ENCODE assay signal across 12 cellular contexts in genomic region chr19:5996598-5997320, GRCh38. TPM values are rescaled to one million over a fixed set of nuclear protein-coding genes. Genes with fewer than 3 reads are reported as not detected.
DNase-seq lines count a peak whose midpoint lies in the region; ATAC-seq and TF ChIP-seq lines count a peak whose summit lies in the region.
"Had no signal": no experiment of that assay in that cellular context is flagged by ENCODE, and none has a peak within 500 bp of the region (broad histone marks: within the 10 kb centered on the region; RNA-seq: fewer than 3 reads in every experiment).

No MANE protein-coding gene starts in this region.

- H3K4me3 ChIP-seq in BLaER1, result no peak overlapping the region
- H3K4me3 ChIP-seq in neuronal stem cell (ENCODE audit: low read length in 2 of 2), result no peak overlapping the region
- H3K4me3 ChIP-seq in testis, result no peak overlapping the region

- no peak overlapping the region for H3K18ac ChIP-seq in neuronal stem cell (ENCODE audit: low read length)

- no peak overlapping the region for H4K8ac ChIP-seq in neuronal stem cell (ENCODE audit: low read depth, low read length)

- no peak overlapping the region for H2AFZ ChIP-seq in neuronal stem cell (ENCODE audit: low read length)

- peaks cover 33% of the 10 kb centered on the region for H3K9me3 ChIP-seq in BLaER1
- peaks cover 0 to 11% of the 10 kb centered on the region in 2 donors for H3K9me3 ChIP-seq in neuronal stem cell (replicated peaks in 1 of 2; ENCODE audit: control insufficient read depth in 2 of 2, insufficient read depth in 1 of 2, low read depth in 1 of 2, low read length in 2 of 2)
- H3K9me3 ChIP-seq in testis, result no peaks in the 10 kb centered on the region

- DNase-seq in RWPE1 (ENCODE audit: low spot score), result no peak
- no peak for DNase-seq in neuronal stem cell (ENCODE audit: low spot score)
- peak; percentile 78 for DNase-seq in testis
- no peak for DNase-seq in DMS53 (lab: John Stamatoyannopoulos, UW)
- DNase-seq: BE2C; CD4-positive, alpha-beta memory T cell; DMS153; DMS79 treated with DMSO at 0.1 percent for 48 hours; GF-D8; GOT3 had no signal

- WGBS in neuronal stem cell (ENCODE audit: extremely low coverage in 2 of 2, insufficient read length in 2 of 2, insufficient replicate concordance in 1 of 2), 2 donors, result no CpG with 5 or more reads among the region's 38 CpGs
- WGBS in testis, 2 donors, result 68 to 72% methylated on average over 18 to 38 of the region's 38 CpGs

- H4K20me1 ChIP-seq in BLaER1, result no peaks in the 10 kb centered on the region

- no peak for TF ChIP-seq POLR2A in testis (IDR thresholded peaks at IDR 0.05)

- CTCF ChIA-PET in RWPE1 (lab: Yijun Ruan, JAX), result no interaction called here

- intact Hi-C loops in testis (cut with DNase I; ENCODE audit: low total_unique reads), result no loop called here

- H3K79me1 ChIP-seq in neuronal stem cell (ENCODE audit: low read depth, low read length), result no peaks in the 10 kb centered on the region

- no peak overlapping the region for H2BK15ac ChIP-seq in neuronal stem cell (ENCODE audit: low read length)

- TF ChIP-seq CTCF in RWPE1 (conservative IDR thresholded peaks at IDR 0.05; ENCODE audit: low read depth), result no peak
- no peak for TF ChIP-seq CTCF in testis (IDR thresholded peaks at IDR 0.05)

- H2AK5ac ChIP-seq in neuronal stem cell (ENCODE audit: low read depth, low read length), result no peak overlapping the region

- POLR2A ChIA-PET in RWPE1 (lab: Yijun Ruan, JAX; ENCODE audit: low non-redundant PET), result interaction anchor here (0.6 kb wide), 1 partner anchor 106 kb away, joined by 3 read pairs; no protein-coding TSS in a partner anchor

- no peak overlapping the region for H4K91ac ChIP-seq in neuronal stem cell (ENCODE audit: low read depth, low read length, poor library complexity)

- H3K9ac ChIP-seq in BLaER1 (no peak overlapping the region), neuronal stem cell (ENCODE audit: low read depth, low read length, poor library complexity) (no peak overlapping the region)

- no peak overlapping the region for H3K4ac ChIP-seq in neuronal stem cell (ENCODE audit: low read length)

- no peak for ATAC-seq in GM18909 (IDR thresholded peaks at IDR 0.05; ENCODE audit: poor library complexity, unreplicated experiment)

- H3K4me2 ChIP-seq in BLaER1 (peak overlapping the region; percentile 6; the same call in 1 of the 2 replicates), neuronal stem cell (ENCODE audit: insufficient read depth, low read length, poor library complexity, severe bottlenecking) (no peak overlapping the region)

- H3K27me3 ChIP-seq in BLaER1 (no peaks in the 10 kb centered on the region), neuronal stem cell (ENCODE audit: control insufficient read depth in 3 of 3, insufficient read depth in 3 of 3, low read depth in 1 of 3, low read length in 3 of 3) (no peaks in the 10 kb centered on the region), testis (no peaks in the 10 kb centered on the region)
- H3K27me3 ChIP-seq: BE2C had no signal

- H2BK120ac ChIP-seq in neuronal stem cell (ENCODE audit: low read depth, low read length), result no peak overlapping the region

- H2BK5ac ChIP-seq in neuronal stem cell (ENCODE audit: low read length), result peak overlapping the region; percentile 53

- H3K27ac ChIP-seq in BLaER1 (peak overlapping the region; percentile 8; the same call in 1 of the 2 replicates), RWPE1 (peak overlapping the region; percentile 3; the same call in 1 of the 2 replicates), neuronal stem cell (replicated peaks; ENCODE audit: low read length) (no peak overlapping the region), testis (peak overlapping the region in 1 of 2 donors; percentile 15)

- H3K36me3 ChIP-seq in BLaER1 (peaks cover 14% of the 10 kb centered on the region), neuronal stem cell (replicated peaks in 1 of 2; ENCODE audit: control insufficient read depth in 2 of 2, insufficient read depth in 2 of 2, low read length in 2 of 2) (peaks cover 2 to 69% of the 10 kb centered on the region in 2 donors), testis (ENCODE audit: low read depth, missing control alignments) (no peaks in the 10 kb centered on the region)

- H3K4me1 ChIP-seq in BLaER1 (peaks cover 57% of the 10 kb centered on the region), neuronal stem cell (ENCODE audit: control insufficient read depth in 2 of 2, insufficient read depth in 1 of 2, low read depth in 1 of 2, low read length in 2 of 2) (peaks cover 0 to 6% of the 10 kb centered on the region in 2 donors), testis (peaks cover 26% of the 10 kb centered on the region)

- peak overlapping the region; percentile 57 for H3K23ac ChIP-seq in neuronal stem cell (ENCODE audit: low read depth, low read length, poor library complexity)

- no peak overlapping the region for H3K14ac ChIP-seq in neuronal stem cell (ENCODE audit: low read length)

- H2BK12ac ChIP-seq in neuronal stem cell (ENCODE audit: low read length), result no peak overlapping the region

RNA-seq across cellular contexts. Expression of gene RANBP3, which starts 18.8 kb away (rescaled TPM):
- 112 TPM for polyA plus RNA-seq in neuronal stem cell (2013, experiment 1 of 2)
- polyA plus RNA-seq in neuronal stem cell (2013, experiment 2 of 2), result 111 TPM
- 100 to 1,000 TPM; 145 to 148 TPM for total RNA-seq in testis
- 142 TPM for polyA plus RNA-seq in testis (ENCODE audit: insufficient read depth, low read depth, low replicate concordance)
